Comparison of ENCODE assay signal across 8 cellular contexts in the genomic region with DNA sequence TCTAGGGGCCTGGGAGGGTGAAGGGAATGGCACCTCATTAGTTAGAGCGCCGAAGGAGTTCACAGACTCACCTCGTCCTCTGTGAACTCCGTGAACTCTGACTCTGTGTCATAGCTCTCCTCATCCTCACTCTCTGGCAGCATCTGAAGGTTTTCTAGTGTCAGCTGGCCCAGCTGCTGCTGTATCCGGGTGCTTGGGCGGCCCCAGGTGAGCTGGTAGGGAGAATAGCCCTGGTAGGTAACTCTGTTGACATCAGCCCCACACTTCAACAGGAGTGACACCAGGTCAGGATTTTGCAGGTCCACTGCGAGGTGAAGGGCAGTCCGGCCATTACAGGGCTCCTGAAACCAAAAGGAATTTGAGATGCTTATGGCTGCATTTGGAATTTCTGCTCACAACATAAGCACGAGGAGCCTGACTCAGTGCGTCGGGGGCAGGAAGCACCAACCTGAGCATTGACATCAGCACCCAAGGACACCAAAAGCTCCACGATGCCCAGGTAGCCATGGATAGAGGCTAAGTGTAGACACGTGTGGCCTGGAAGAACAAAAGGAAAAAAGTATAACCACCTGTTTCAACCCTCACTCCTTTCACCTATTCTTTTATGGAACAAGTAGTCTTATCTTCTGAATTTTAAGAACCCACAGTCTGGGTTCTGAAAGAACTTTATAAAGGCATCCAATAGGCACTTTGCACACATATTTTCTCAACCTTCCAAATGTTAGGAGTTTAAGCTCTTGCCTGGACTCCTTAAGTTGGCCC. TPM values are rescaled to one million over a fixed set of nuclear protein-coding genes. Genes with fewer than 3 reads are reported as not detected.
DNase-seq lines count a peak whose midpoint lies in the region; ATAC-seq and TF ChIP-seq lines count a peak whose summit lies in the region.

No MANE protein-coding gene starts in this region.

- H3K4me1 Mint-ChIP-seq in activated T-helper 17 cell treated with anti-CD3 and anti-CD28 coated beads, Interleukin-2, amount 50 U/mL, for 72 hours, result peaks cover 40% of the 10 kb centered on the region

- no peaks in the 10 kb centered on the region for H3K9me3 Mint-ChIP-seq in activated T-helper 17 cell treated with anti-CD3 and anti-CD28 coated beads, Interleukin-2, amount 50 U/mL, for 72 hours

- TF ChIP-seq CTCF in HL-60 (IDR thresholded peaks at IDR 0.05; ENCODE audit: insufficient read depth, low read length), result no peak

- H3K4me3 Mint-ChIP-seq in activated T-helper 17 cell treated with anti-CD3 and anti-CD28 coated beads, Interleukin-2, amount 50 U/mL, for 72 hours, result peak overlapping the region; percentile 97

- H3K36me3 Mint-ChIP-seq in activated T-helper 17 cell treated with anti-CD3 and anti-CD28 coated beads, Interleukin-2, amount 50 U/mL, for 72 hours (ENCODE audit: low read depth), result peaks cover 62% of the 10 kb centered on the region

- H3K27me3 Mint-ChIP-seq in activated T-helper 17 cell treated with anti-CD3 and anti-CD28 coated beads, Interleukin-2, amount 50 U/mL, for 72 hours, result no peaks in the 10 kb centered on the region

- no peak overlapping the region for H3K27ac ChIP-seq in HL-60 (replicated peaks)

- DNase-seq in HL-60 (ENCODE audit: low read depth in 1 of 2, low spot score in 1 of 2) (no peak), left ventricle myocardium superior (peak; percentile 44), OCI-M1 (lab: John Stamatoyannopoulos, UW) (no peak), NCI-H748 treated with DMSO at 0.1 percent for 48 hours (lab: John Stamatoyannopoulos, UW) (no peak), GM03348 (ENCODE audit: low spot score) (no peak), NAMALWA (ENCODE audit: low spot score) (no peak)
- DNase-seq in stimulated activated CD4-positive, alpha-beta T cell treated with anti-CD3 and anti-CD28 coated beads, Interleukin-15, amount 100 ng/mL, for 1 hour (ENCODE audit: low read depth in 1 of 2, low spot score in 1 of 2), result peak; percentile 26 to 28

- ATAC-seq in activated T-helper 17 cell treated with anti-CD3 and anti-CD28 coated beads, Interleukin-2, amount 50 U/mL, for 72 hours (replicated peaks), result peak; percentile 3
- no peak for ATAC-seq in left ventricle myocardium superior

- peak overlapping the region; percentile 97 for H3K27ac Mint-ChIP-seq in activated T-helper 17 cell treated with anti-CD3 and anti-CD28 coated beads, Interleukin-2, amount 50 U/mL, for 72 hours

- H3K27me3 ChIP-seq in HL-60 (ENCODE audit: insufficient read depth, poor library complexity, severe bottlenecking), result no peaks in the 10 kb centered on the region

- H3K4me3 ChIP-seq in HL-60 (replicated peaks; ENCODE audit: insufficient read depth, low read length), result peak overlapping the region; percentile 58; the same call in 1 of the 2 replicates

- intact Hi-C loops in left ventricle myocardium superior (cut with micrococcal nuclease), result loop anchor here (10.0 kb wide), 1 partner anchor 98 kb away; no protein-coding TSS in a partner anchor

RNA-seq across cellular contexts. Expression of gene NFKBIA, which starts 2.0 kb away (rescaled TPM):
- 100 to 1,000 TPM; 299 to 554 TPM for total RNA-seq in activated T-helper 17 cell treated with anti-CD3 and anti-CD28 coated beads, Interleukin-2, amount 50 U/mL, for 72 hours
- total RNA-seq in left ventricle myocardium superior, result 96.4 TPM

Comparison
In these comparisons a context has a peak if more than half of its experiments do, and no peak if none do; other contexts are left out.
1. DNase-seq: peak in left ventricle myocardium superior (single experiment) and stimulated activated CD4-positive, alpha-beta T cell treated with anti-CD3 and anti-CD28 coated beads, Interleukin-15, amount 100 ng/mL, for 1 hour (2 of 2); none in HL-60 (0 of 2), OCI-M1 (single experiment), NCI-H748 treated with DMSO at 0.1 percent for 48 hours (single experiment), GM03348 (single experiment) and NAMALWA (single experiment).